Comparison of ENCODE assay signal across 1 cellular context in genomic region chr22:36578619-36579018, GRCh38.
TF ChIP-seq lines count a peak whose summit lies in the region.

No MANE protein-coding gene starts in this region.

TF ChIP-seq in H1, 55 proteins besides CTCF, POLR2A, EP300 and RAD21:
- TF ChIP-seq JUND (IDR thresholded peaks at IDR 0.05; ENCODE audit: low read length) = no peak
- no peak for TF ChIP-seq CEBPB (IDR thresholded peaks at IDR 0.05; ENCODE audit: low read depth, low read length)
- no peak for TF ChIP-seq CHD7 (IDR thresholded peaks at IDR 0.05; ENCODE audit: insufficient replicate concordance, low read length)
- TF ChIP-seq ZNF274 (IDR thresholded peaks at IDR 0.05; ENCODE audit: borderline replicate concordance, extremely low read depth, low read length) = no peak
- no peak for TF ChIP-seq RXRA (IDR thresholded peaks at IDR 0.05; ENCODE audit: insufficient read depth, low read depth, low read length)
- TF ChIP-seq RNF2 (IDR thresholded peaks at IDR 0.05; ENCODE audit: borderline replicate concordance, low read depth, low read length, missing control alignments, poor library complexity, severe bottlenecking) = no peak
- TF ChIP-seq SP2 (IDR thresholded peaks at IDR 0.05; ENCODE audit: low read length) = no peak
- TF ChIP-seq KDM5A (IDR thresholded peaks at IDR 0.05; ENCODE audit: low read length) = no peak
- TF ChIP-seq POU5F1 (IDR thresholded peaks at IDR 0.05; ENCODE audit: low read depth, low read length) = no peak
- TF ChIP-seq PHF8 (conservative IDR thresholded peaks at IDR 0.05; ENCODE audit: low read depth, low read length) = no peak
- no peak for TF ChIP-seq EGR1 (IDR thresholded peaks at IDR 0.05; ENCODE audit: borderline replicate concordance, low read depth, low read length)
- TF ChIP-seq MAX (IDR thresholded peaks at IDR 0.05) = no peak
- no peak for TF ChIP-seq GABPA (IDR thresholded peaks at IDR 0.05; ENCODE audit: borderline replicate concordance, insufficient read depth, low read length)
- no peak for TF ChIP-seq RFX5 (IDR thresholded peaks at IDR 0.05; ENCODE audit: borderline replicate concordance, low read depth, low read length)
- no peak for TF ChIP-seq FOSL1 (IDR thresholded peaks at IDR 0.05; ENCODE audit: insufficient read depth, low read depth, low read length)
- TF ChIP-seq BACH1 (IDR thresholded peaks at IDR 0.05; ENCODE audit: low read length) = no peak
- TF ChIP-seq KDM4A (IDR thresholded peaks at IDR 0.05; ENCODE audit: low read depth, low read length, severe bottlenecking) = no peak
